8 cellular contexts compared by ENCODE assay signal in genomic region chrX:119467842-119468185, GRCh38. TPM values are rescaled to one million over a fixed set of nuclear protein-coding genes. Genes with fewer than 3 reads are reported as not detected.
DNase-seq lines count a peak whose midpoint lies in the region; ATAC-seq lines count a peak whose summit lies in the region.

No MANE protein-coding gene starts in this region.

- DNase-seq in T-helper 1 cell = no peak
- no peak for DNase-seq in activated CD8-positive, alpha-beta T cell treated with anti-CD3 and anti-CD28 coated beads, Interleukin-2, amount 10 ng/mL, durations not matched to agents 7 days and 5 days
- no peak for DNase-seq in C1 segment of cervical spinal cord (lab: John Stamatoyannopoulos, UW)
- no peak for DNase-seq in NCI-H1436 treated with DMSO at 0.1 percent for 48 hours (lab: John Stamatoyannopoulos, UW)

- peak overlapping the region; percentile 33 for H3K4me3 ChIP-seq in iPS-15b (ENCODE audit: low read depth, low read length)

- POLR2A ChIA-PET in activated CD8-positive, alpha-beta T cell treated with anti-CD3 and anti-CD28 coated beads, Interleukin-2, amount 10 ng/mL, durations not matched to agents 7 days and 5 days (lab: Charles Lee) = interaction anchor here (0.6 to 1.0 kb wide), 6 partner anchors 11 to 107 kb away, joined by 3 to 5 read pairs (median 3); no protein-coding TSS in a partner anchor

- peak overlapping the region; percentile 79 for H3K27ac Mint-ChIP-seq in T-helper 1 cell treated with Interleukin-12 subunit alpha and Interleukin-12 subunit beta and Interleukin-4 antibody, amounts not matched to agents 30 μg/mL and 1 μg/mL, for 36 hours
- H3K27ac Mint-ChIP-seq in activated CD8-positive, alpha-beta T cell treated with anti-CD3 and anti-CD28 coated beads, Interleukin-2, amount 10 ng/mL, durations not matched to agents 7 days and 5 days = peak overlapping the region; percentile 94
- peak overlapping the region; percentile 94 for H3K27ac Mint-ChIP-seq in stimulated activated memory B cell treated with anti-CD40 and anti-IgM and Interleukin-4, amounts not matched to agents 10 μg/mL and 1 μg/mL and 100 μg/mL, for 72 hours

- no peaks in the 10 kb centered on the region for H3K27me3 Mint-ChIP-seq in T-helper 1 cell treated with Interleukin-12 subunit alpha and Interleukin-12 subunit beta and Interleukin-4 antibody, amounts not matched to agents 30 μg/mL and 1 μg/mL, for 36 hours (ENCODE audit: low read depth)
- H3K27me3 Mint-ChIP-seq in activated CD8-positive, alpha-beta T cell treated with anti-CD3 and anti-CD28 coated beads, Interleukin-2, amount 10 ng/mL, durations not matched to agents 7 days and 5 days (ENCODE audit: low read depth) = no peaks in the 10 kb centered on the region
- H3K27me3 Mint-ChIP-seq in stimulated activated memory B cell treated with anti-CD40 and anti-IgM and Interleukin-4, amounts not matched to agents 10 μg/mL and 1 μg/mL and 100 μg/mL, for 72 hours = no peaks in the 10 kb centered on the region

- H3K4me1 ChIP-seq in iPS-15b (ENCODE audit: control insufficient read depth, insufficient read depth, low read length) = no peaks in the 10 kb centered on the region

- peak overlapping the region; percentile 88 for H3K4me3 Mint-ChIP-seq in T-helper 1 cell treated with Interleukin-12 subunit alpha and Interleukin-12 subunit beta and Interleukin-4 antibody, amounts not matched to agents 30 μg/mL and 1 μg/mL, for 36 hours
- peak overlapping the region; percentile 87 for H3K4me3 Mint-ChIP-seq in activated CD8-positive, alpha-beta T cell treated with anti-CD3 and anti-CD28 coated beads, Interleukin-2, amount 10 ng/mL, durations not matched to agents 7 days and 5 days
- peak overlapping the region; percentile 93 for H3K4me3 Mint-ChIP-seq in stimulated activated memory B cell treated with anti-CD40 and anti-IgM and Interleukin-4, amounts not matched to agents 10 μg/mL and 1 μg/mL and 100 μg/mL, for 72 hours

- no peaks in the 10 kb centered on the region for H3K9me3 Mint-ChIP-seq in T-helper 1 cell treated with Interleukin-12 subunit alpha and Interleukin-12 subunit beta and Interleukin-4 antibody, amounts not matched to agents 30 μg/mL and 1 μg/mL, for 36 hours
- no peaks in the 10 kb centered on the region for H3K9me3 Mint-ChIP-seq in activated CD8-positive, alpha-beta T cell treated with anti-CD3 and anti-CD28 coated beads, Interleukin-2, amount 10 ng/mL, durations not matched to agents 7 days and 5 days (ENCODE audit: insufficient read depth)
- no peaks in the 10 kb centered on the region for H3K9me3 Mint-ChIP-seq in stimulated activated memory B cell treated with anti-CD40 and anti-IgM and Interleukin-4, amounts not matched to agents 10 μg/mL and 1 μg/mL and 100 μg/mL, for 72 hours

- CTCF ChIA-PET in activated CD8-positive, alpha-beta T cell treated with anti-CD3 and anti-CD28 coated beads, Interleukin-2, amount 10 ng/mL, durations not matched to agents 7 days and 5 days (lab: Charles Lee) = interaction anchor here (2.8 kb wide), 1 partner anchor 15 kb away, joined by 17 read pairs; no protein-coding TSS in a partner anchor

- ATAC-seq in activated CD8-positive, alpha-beta T cell treated with anti-CD3 and anti-CD28 coated beads, Interleukin-2, amount 10 ng/mL, durations not matched to agents 7 days and 5 days = no peak
- no peak for ATAC-seq in stimulated activated memory B cell treated with anti-CD40 and anti-IgM and Interleukin-4, amounts not matched to agents 10 μg/mL and 1 μg/mL and 100 μg/mL, for 72 hours
- ATAC-seq in HG02642 (IDR thresholded peaks at IDR 0.05; ENCODE audit: poor library complexity, unreplicated experiment) = no peak

- no peak overlapping the region for H3K9ac ChIP-seq in iPS-15b (ENCODE audit: low read depth, low read length)

- H3K9me3 ChIP-seq in iPS-15b (ENCODE audit: control insufficient read depth, insufficient read depth, low read length) = no peaks in the 10 kb centered on the region

- H3K36me3 Mint-ChIP-seq in T-helper 1 cell treated with Interleukin-12 subunit alpha and Interleukin-12 subunit beta and Interleukin-4 antibody, amounts not matched to agents 30 μg/mL and 1 μg/mL, for 36 hours (ENCODE audit: low read depth) = peaks cover 21% of the 10 kb centered on the region
- H3K36me3 Mint-ChIP-seq in activated CD8-positive, alpha-beta T cell treated with anti-CD3 and anti-CD28 coated beads, Interleukin-2, amount 10 ng/mL, durations not matched to agents 7 days and 5 days (ENCODE audit: low read depth) = peaks cover 23% of the 10 kb centered on the region
- H3K36me3 Mint-ChIP-seq in stimulated activated memory B cell treated with anti-CD40 and anti-IgM and Interleukin-4, amounts not matched to agents 10 μg/mL and 1 μg/mL and 100 μg/mL, for 72 hours = peaks cover 5% of the 10 kb centered on the region

- no peaks in the 10 kb centered on the region for H3K27me3 ChIP-seq in iPS-15b (ENCODE audit: control insufficient read depth, insufficient read depth, low read length)

- peaks cover 5% of the 10 kb centered on the region for H3K36me3 ChIP-seq in iPS-15b (ENCODE audit: control insufficient read depth, insufficient read depth, low read length)

- peaks cover 8% of the 10 kb centered on the region for H3K4me1 Mint-ChIP-seq in T-helper 1 cell treated with Interleukin-12 subunit alpha and Interleukin-12 subunit beta and Interleukin-4 antibody, amounts not matched to agents 30 μg/mL and 1 μg/mL, for 36 hours (ENCODE audit: low read depth)
- H3K4me1 Mint-ChIP-seq in activated CD8-positive, alpha-beta T cell treated with anti-CD3 and anti-CD28 coated beads, Interleukin-2, amount 10 ng/mL, durations not matched to agents 7 days and 5 days (ENCODE audit: low read depth) = peaks cover 19% of the 10 kb centered on the region
- peaks cover 15% of the 10 kb centered on the region for H3K4me1 Mint-ChIP-seq in stimulated activated memory B cell treated with anti-CD40 and anti-IgM and Interleukin-4, amounts not matched to agents 10 μg/mL and 1 μg/mL and 100 μg/mL, for 72 hours

RNA-seq across cellular contexts. Expression of gene SLC25A5, which starts 0.4 kb away (rescaled TPM):
- total RNA-seq in activated CD8-positive, alpha-beta T cell treated with anti-CD3 and anti-CD28 coated beads, Interleukin-2, amount 10 ng/mL, durations not matched to agents 7 days and 5 days = 100 to 1,000 TPM; 557 to 572 TPM
